3 cellular contexts compared by ENCODE assay signal in the genomic region with DNA sequence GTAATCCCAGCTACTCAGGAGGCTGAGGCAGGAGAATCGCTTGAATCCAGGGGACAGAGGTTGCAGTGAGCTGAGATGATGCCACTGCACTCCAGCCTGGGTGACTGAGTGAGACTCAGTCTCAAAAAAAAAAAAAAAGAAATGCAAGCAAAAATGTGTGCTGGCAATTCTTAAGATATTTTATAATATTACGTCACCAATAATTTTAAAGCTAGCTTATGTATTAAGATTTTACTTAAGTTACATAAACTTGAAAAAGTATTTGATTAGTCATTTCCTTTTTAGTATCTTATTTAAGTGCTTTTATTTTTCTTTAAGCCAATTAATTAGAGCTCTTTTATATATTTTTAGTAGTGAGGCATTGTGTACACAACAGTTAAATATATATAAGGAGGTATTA. TPM values are rescaled to one million over a fixed set of nuclear protein-coding genes. Genes with fewer than 3 reads are reported as not detected.
"Had no signal": no experiment of that assay in that cellular context is flagged by ENCODE, and none has a peak within 500 bp of the region (broad histone marks: within the 10 kb centered on the region; RNA-seq: fewer than 3 reads in every experiment).

No MANE protein-coding gene starts in this region.

RNA-seq across cellular contexts. Expression of a gene that starts 48.5 kb away (rescaled TPM):
- total RNA-seq: LHCN-M2, MCF 10A, NCI-H460 had no signal
